Comparison of ENCODE assay signal across 7 cellular contexts in the genomic region with DNA sequence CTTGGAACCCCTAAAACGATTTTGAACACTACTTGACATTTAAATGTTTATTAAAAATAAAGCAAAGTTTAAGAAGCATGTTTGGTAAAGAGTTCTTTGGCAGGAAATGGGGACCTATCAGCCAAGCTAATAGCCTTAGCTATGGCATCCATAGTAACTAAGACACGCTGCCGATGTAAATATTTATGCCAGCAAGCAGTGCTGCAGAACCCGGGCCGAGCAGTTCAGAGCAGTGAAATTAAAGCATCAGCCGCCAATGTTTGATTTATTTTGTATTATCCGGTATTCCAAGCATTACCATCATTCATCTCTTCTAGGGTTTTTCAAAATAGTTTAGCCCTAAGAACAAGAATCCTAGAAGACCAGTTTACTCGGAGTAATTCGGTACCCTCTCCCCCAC.
DNase-seq lines count a peak whose midpoint lies in the region; ATAC-seq lines count a peak whose summit lies in the region.

No MANE protein-coding gene starts in this region.

- DNase-seq in T-helper 17 cell (peak in 1 of 3 donors; percentile 45), fibroblast of gingiva (ENCODE audit: low read depth) (peak; percentile 29), substantia nigra (lab: John Stamatoyannopoulos, UW) (no peak), NCI-H2081 (lab: John Stamatoyannopoulos, UW) (no peak)
- DNase-seq in NK-92 treated with Interleukin-12 subunit alpha and Interleukin-12 subunit beta, amount 100 ng/mL, for 24 hours (lab: John Stamatoyannopoulos, UW), result no peak

- peak; percentile 17 for ATAC-seq in HG03439 (IDR thresholded peaks at IDR 0.05; ENCODE audit: unreplicated experiment)
- ATAC-seq in T-helper 17 cell, result peak; percentile 29
- ATAC-seq in stimulated activated memory B cell treated with anti-CD40 and anti-IgM and Interleukin-4, amounts not matched to agents 10 μg/mL and 1 μg/mL and 100 μg/mL, for 72 hours, result no peak

- H3K36me3 Mint-ChIP-seq in T-helper 17 cell (ENCODE audit: low read depth), result peaks cover 15% of the 10 kb centered on the region
- H3K36me3 Mint-ChIP-seq in stimulated activated memory B cell treated with anti-CD40 and anti-IgM and Interleukin-4, amounts not matched to agents 10 μg/mL and 1 μg/mL and 100 μg/mL, for 72 hours, result peaks cover 29% of the 10 kb centered on the region

- peak overlapping the region; percentile 90 for H3K4me3 Mint-ChIP-seq in T-helper 17 cell
- H3K4me3 Mint-ChIP-seq in stimulated activated memory B cell treated with anti-CD40 and anti-IgM and Interleukin-4, amounts not matched to agents 10 μg/mL and 1 μg/mL and 100 μg/mL, for 72 hours, result peak overlapping the region; percentile 77

- no peak overlapping the region for H3K27ac ChIP-seq in substantia nigra (ENCODE audit: low read depth, low read length, poor library complexity, severe bottlenecking)

- H3K4me1 Mint-ChIP-seq in T-helper 17 cell, result peaks cover 69% of the 10 kb centered on the region
- peaks cover 88% of the 10 kb centered on the region for H3K4me1 Mint-ChIP-seq in stimulated activated memory B cell treated with anti-CD40 and anti-IgM and Interleukin-4, amounts not matched to agents 10 μg/mL and 1 μg/mL and 100 μg/mL, for 72 hours

- no peaks in the 10 kb centered on the region for H3K27me3 Mint-ChIP-seq in T-helper 17 cell
- no peaks in the 10 kb centered on the region for H3K27me3 Mint-ChIP-seq in stimulated activated memory B cell treated with anti-CD40 and anti-IgM and Interleukin-4, amounts not matched to agents 10 μg/mL and 1 μg/mL and 100 μg/mL, for 72 hours

- no peaks in the 10 kb centered on the region for H3K9me3 Mint-ChIP-seq in stimulated activated memory B cell treated with anti-CD40 and anti-IgM and Interleukin-4, amounts not matched to agents 10 μg/mL and 1 μg/mL and 100 μg/mL, for 72 hours

- H3K9me3 ChIP-seq in T-helper 17 cell (ENCODE audit: control insufficient read depth, low read length, poor library complexity, severe bottlenecking), result no peaks in the 10 kb centered on the region

- peak overlapping the region; percentile 98 for H3K27ac Mint-ChIP-seq in T-helper 17 cell
- peak overlapping the region; percentile 100 for H3K27ac Mint-ChIP-seq in stimulated activated memory B cell treated with anti-CD40 and anti-IgM and Interleukin-4, amounts not matched to agents 10 μg/mL and 1 μg/mL and 100 μg/mL, for 72 hours
